In the genomic region with DNA sequence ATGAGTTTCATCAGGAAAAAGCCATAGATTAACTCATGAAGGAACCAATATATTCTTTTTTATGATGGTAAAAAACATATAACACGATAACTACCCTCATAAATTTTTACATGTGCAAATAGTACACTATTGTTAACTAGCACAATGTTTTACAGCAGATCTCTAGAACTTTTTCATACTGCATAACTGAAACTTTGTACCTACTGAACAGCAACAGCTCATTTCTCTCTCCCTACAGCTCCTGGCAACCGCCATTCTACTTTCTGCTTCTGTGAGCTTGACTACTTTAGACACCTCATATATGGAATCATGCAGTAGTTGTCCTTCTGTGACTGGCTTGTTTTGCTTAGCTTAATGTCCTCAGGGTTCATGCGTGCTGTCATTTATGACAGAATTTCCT, we compare ENCODE assay signal across 14 cellular contexts.
"Had no signal": no experiment of that assay in that cellular context is flagged by ENCODE, and none has a peak within 500 bp of the region (broad histone marks: within the 10 kb centered on the region; RNA-seq: fewer than 3 reads in every experiment).

No MANE protein-coding gene starts in this region.

- H3K36me3 ChIP-seq: esophagus muscularis mucosa, lower lobe of right lung, neutrophil, right atrium auricular region had no signal

- H3K36me3 Mint-ChIP-seq: stimulated activated naive B cell treated with anti-CD40 and anti-IgM and Interleukin-4, amounts not matched to agents 10 μg/mL and 1 μg/mL and 100 μg/mL, for 72 hours had no signal

- H3K9me3 Mint-ChIP-seq: activated B cell treated with CpG ODN at 0.5 μM for 24 hours had no signal

- DNase-seq: activated B cell treated with CpG ODN at 0.5 μM for 24 hours; activated CD4-positive, alpha-beta T cell treated with anti-CD3 and anti-CD28 coated beads, Interleukin-2, amount 50 U/mL, for 4 hours; lower lobe of right lung; naive thymus-derived CD8-positive, alpha-beta T cell; stimulated activated naive B cell treated with anti-CD40 and anti-IgM and Interleukin-4, amounts not matched to agents 10 μg/mL and 1 μg/mL and 100 μg/mL, for 72 hours; substantia nigra; T-helper 17 cell; trophoblast cell had no signal

- H3K27me3 Mint-ChIP-seq: activated B cell treated with CpG ODN at 0.5 μM for 24 hours; activated naive CD4-positive, alpha-beta T cell treated with anti-CD3 and anti-CD28 coated beads, Interleukin-2, amount 50 U/mL, for 24 hours; naive thymus-derived CD8-positive, alpha-beta T cell; stimulated activated naive B cell treated with anti-CD40 and anti-IgM and Interleukin-4, amounts not matched to agents 10 μg/mL and 1 μg/mL and 100 μg/mL, for 72 hours had no signal

- H3K27ac ChIP-seq: lower lobe of right lung, neutrophil, right atrium auricular region, skin epidermis had no signal

- H3K27me3 ChIP-seq: esophagus muscularis mucosa, neutrophil, right atrium auricular region had no signal

- H3K9me3 ChIP-seq: esophagus muscularis mucosa, lower lobe of right lung, neutrophil, right atrium auricular region had no signal

- H3K4me3 Mint-ChIP-seq: activated B cell treated with CpG ODN at 0.5 μM for 24 hours; activated naive CD4-positive, alpha-beta T cell treated with anti-CD3 and anti-CD28 coated beads, Interleukin-2, amount 50 U/mL, for 24 hours; activated T-helper 1 cell treated with anti-CD3 and anti-CD28 coated beads, Interleukin-12 subunit alpha, Interleukin-12 subunit beta, Interleukin-2, Interleukin-4 antibody, amounts not matched to agents 30 ng/mL and 10 ng/mL and 1 ng/mL, durations not matched to agents 14 hours and 24 hours and 36 hours; naive thymus-derived CD8-positive, alpha-beta T cell; stimulated activated naive B cell treated with anti-CD40 and anti-IgM and Interleukin-4, amounts not matched to agents 10 μg/mL and 1 μg/mL and 100 μg/mL, for 72 hours; T-helper 17 cell had no signal

- H3K27ac Mint-ChIP-seq: activated B cell treated with CpG ODN at 0.5 μM for 24 hours; activated naive CD4-positive, alpha-beta T cell treated with anti-CD3 and anti-CD28 coated beads, Interleukin-2, amount 50 U/mL, for 24 hours; activated T-helper 1 cell treated with anti-CD3 and anti-CD28 coated beads, Interleukin-12 subunit alpha, Interleukin-12 subunit beta, Interleukin-2, Interleukin-4 antibody, amounts not matched to agents 30 ng/mL and 10 ng/mL and 1 ng/mL, durations not matched to agents 14 hours and 24 hours and 36 hours; naive thymus-derived CD8-positive, alpha-beta T cell; T-helper 17 cell had no signal

- ATAC-seq: lower lobe of right lung; naive thymus-derived CD8-positive, alpha-beta T cell; T-helper 17 cell had no signal

- H3K4me3 ChIP-seq: esophagus muscularis mucosa, lower lobe of right lung, right atrium auricular region, skin epidermis had no signal

- H3K4me1 ChIP-seq: lower lobe of right lung had no signal
